ENCODE assay signal across 8 cellular contexts in the genomic region with DNA sequence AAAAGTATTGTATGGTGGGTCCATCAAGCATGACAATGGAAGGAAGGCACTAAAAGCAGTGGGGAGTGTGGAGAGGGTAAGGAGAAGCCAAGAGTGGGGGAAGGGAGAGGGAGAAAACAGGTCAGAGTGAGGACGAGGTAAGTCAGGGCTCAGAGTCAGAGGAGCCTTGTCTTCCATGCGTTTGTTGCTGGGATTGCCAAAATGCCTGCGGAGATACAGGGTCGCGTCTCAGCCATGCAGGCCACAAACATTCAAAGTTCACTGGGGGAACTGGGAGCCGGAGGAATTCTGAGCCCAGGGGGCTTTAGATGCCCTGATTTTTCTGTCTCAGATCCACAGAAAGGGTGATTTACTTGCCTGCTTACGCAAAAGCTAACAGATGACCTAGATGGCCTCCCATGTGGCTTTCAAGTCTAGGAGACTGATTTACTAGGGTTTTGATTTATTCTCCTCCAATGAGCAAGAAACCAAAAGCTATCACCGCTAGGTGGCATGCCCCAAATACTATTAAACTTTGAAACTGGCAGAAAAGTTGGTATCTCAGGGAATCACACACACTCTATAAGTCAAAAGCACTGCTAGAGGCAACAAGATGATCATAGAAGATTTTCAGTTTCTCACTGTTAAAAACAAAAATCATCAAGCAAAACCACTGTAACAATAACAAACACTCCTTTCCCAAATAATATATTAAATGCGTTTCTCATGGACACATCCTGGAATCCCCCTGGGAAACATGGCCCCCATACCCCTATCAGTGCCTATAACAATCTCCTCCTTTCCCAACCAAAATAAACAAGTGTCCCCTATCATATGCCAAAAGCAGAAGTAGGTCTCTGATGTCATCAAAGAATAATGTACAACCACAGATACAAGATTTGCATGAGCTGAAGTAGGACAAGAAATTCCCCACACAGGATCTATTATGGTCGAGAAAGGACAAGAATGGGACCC. TPM values are rescaled to one million over a fixed set of nuclear protein-coding genes. Genes with fewer than 3 reads are reported as not detected.
DNase-seq lines count a peak whose midpoint lies in the region; ATAC-seq and TF ChIP-seq lines count a peak whose summit lies in the region.

No MANE protein-coding gene starts in this region.

- intact Hi-C loops in CD8-positive, alpha-beta T cell (cut with DNase I, micrococcal nuclease): loop anchor here (1.0 to 10.0 kb wide), 6 partner anchors 251 to 706 kb away; a partner anchor contains a TSS
- intact Hi-C loops in esophagus muscularis mucosa (cut with DNase I) (loop anchor here (2.0 to 5.0 kb wide), 2 partner anchors 253 to 328 kb away; a partner anchor contains a TSS), thyroid gland (cut with DNase I) (loop anchor here (10.0 kb wide), 1 partner anchor 326 kb away; a partner anchor contains a TSS)
- intact Hi-C loops in naive thymus-derived CD4-positive, alpha-beta T cell (cut with micrococcal nuclease): loop anchor here (1.0 kb wide), 7 partner anchors 136 to 711 kb away; a partner anchor contains a TSS

- peak; percentile 93 for ATAC-seq in CD8-positive, alpha-beta T cell
- peak; percentile 79 for ATAC-seq in GM19025 (IDR thresholded peaks at IDR 0.05; ENCODE audit: low read depth, unreplicated experiment)
- ATAC-seq in HG03159 (IDR thresholded peaks at IDR 0.05; ENCODE audit: unreplicated experiment): peak; percentile 81
- peak; percentile 87 for ATAC-seq in activated CD8-positive, alpha-beta memory T cell treated with anti-CD3 and anti-CD28 coated beads, Interleukin-2, amount 10 ng/mL, durations not matched to agents 7 days and 5 days
- ATAC-seq in naive thymus-derived CD4-positive, alpha-beta T cell: peak; percentile 84

- POLR2A ChIA-PET in CD8-positive, alpha-beta T cell (lab: Charles Lee): interaction anchor here (1.0 to 1.6 kb wide), 2 partner anchors 328 to 448 kb away, joined by 3 to 4 read pairs; a partner anchor contains a TSS
- POLR2A ChIA-PET in naive thymus-derived CD4-positive, alpha-beta T cell (lab: Charles Lee): interaction anchor here (0.6 to 2.1 kb wide), 9 partner anchors 10 to 350 kb away, joined by 3 to 7 read pairs (median 4); a partner anchor contains a TSS

- H3K9me3 ChIP-seq in CD8-positive, alpha-beta T cell (ENCODE audit: low read length): no peaks in the 10 kb centered on the region
- no peaks in the 10 kb centered on the region for H3K9me3 ChIP-seq in esophagus muscularis mucosa
- H3K9me3 ChIP-seq in naive thymus-derived CD4-positive, alpha-beta T cell (ENCODE audit: control insufficient read depth in 2 of 3, low read length in 3 of 3): no peaks in the 10 kb centered on the region
- no peaks in the 10 kb centered on the region for H3K9me3 ChIP-seq in thyroid gland

- no peaks in the 10 kb centered on the region for H3K27me3 Mint-ChIP-seq in CD8-positive, alpha-beta T cell (ENCODE audit: low read depth)
- H3K27me3 Mint-ChIP-seq in activated CD8-positive, alpha-beta memory T cell treated with anti-CD3 and anti-CD28 coated beads, Interleukin-2, amount 10 ng/mL, durations not matched to agents 7 days and 5 days: no peaks in the 10 kb centered on the region
- no peaks in the 10 kb centered on the region for H3K27me3 Mint-ChIP-seq in naive thymus-derived CD4-positive, alpha-beta T cell

- H3K36me3 ChIP-seq in CD8-positive, alpha-beta T cell (ENCODE audit: insufficient read depth, low read length): no peaks in the 10 kb centered on the region
- H3K36me3 ChIP-seq in esophagus muscularis mucosa (no peaks in the 10 kb centered on the region), thyroid gland (no peaks in the 10 kb centered on the region)
- H3K36me3 ChIP-seq in naive thymus-derived CD4-positive, alpha-beta T cell (ENCODE audit: control insufficient read depth in 2 of 3, insufficient read depth in 3 of 3, low read length in 3 of 3): no peaks in the 10 kb centered on the region

- DNase-seq in CD8-positive, alpha-beta T cell: peak; percentile 46 to 76 (median 66)
- DNase-seq in NCI-H748 (lab: John Stamatoyannopoulos, UW; ENCODE audit: unreplicated experiment) (peak; percentile 66), esophagus muscularis mucosa (ENCODE audit: extremely low spot score) (no peak), thyroid gland (peak; percentile 53 to 67)
- DNase-seq in activated CD8-positive, alpha-beta memory T cell treated with anti-CD3 and anti-CD28 coated beads, Interleukin-2, amount 10 ng/mL, durations not matched to agents 7 days and 5 days: peak; percentile 80
- peak in 7 of 9 donors; percentile 56 to 80 (median 76) for DNase-seq in naive thymus-derived CD4-positive, alpha-beta T cell

- H3K27ac ChIP-seq in CD8-positive, alpha-beta T cell (ENCODE audit: low read depth, low read length): no peak overlapping the region
- no peak overlapping the region for H3K27ac ChIP-seq in esophagus muscularis mucosa (replicated peaks in 1 of 4)
- no peak overlapping the region for H3K27ac ChIP-seq in naive thymus-derived CD4-positive, alpha-beta T cell (ENCODE audit: low read depth, low read length)
- no peak overlapping the region for H3K27ac ChIP-seq in thyroid gland

- H3K4me3 ChIP-seq in CD8-positive, alpha-beta T cell (ENCODE audit: low read depth, low read length): no peak overlapping the region
- no peak overlapping the region for H3K4me3 ChIP-seq in esophagus muscularis mucosa
- no peak overlapping the region for H3K4me3 ChIP-seq in naive thymus-derived CD4-positive, alpha-beta T cell (ENCODE audit: low read length)
- H3K4me3 ChIP-seq in thyroid gland (replicated peaks in 1 of 3): no peak overlapping the region

- H3K4me1 Mint-ChIP-seq in CD8-positive, alpha-beta T cell (ENCODE audit: low read depth): peaks cover 31% of the 10 kb centered on the region
- H3K4me1 Mint-ChIP-seq in activated CD8-positive, alpha-beta memory T cell treated with anti-CD3 and anti-CD28 coated beads, Interleukin-2, amount 10 ng/mL, durations not matched to agents 7 days and 5 days: peaks cover 28% of the 10 kb centered on the region
- H3K4me1 Mint-ChIP-seq in naive thymus-derived CD4-positive, alpha-beta T cell: peaks cover 25 to 36% (median 30%) of the 10 kb centered on the region in 7 donors

- TF ChIP-seq EP300 in esophagus muscularis mucosa (IDR thresholded peaks at IDR 0.05): no peak

- TF ChIP-seq CTCF in CD8-positive, alpha-beta T cell (IDR thresholded peaks at IDR 0.05): peak; percentile 64
- TF ChIP-seq CTCF in esophagus muscularis mucosa (IDR thresholded peaks at IDR 0.05) (peak; percentile 51 to 68 (median 66)), thyroid gland (IDR thresholded peaks at IDR 0.05) (peak in 5 of 6 experiments; percentile 26 to 66 (median 62))

- CTCF ChIA-PET in CD8-positive, alpha-beta T cell (lab: Charles Lee): interaction anchor here (0.6 to 3.1 kb wide), 31 partner anchors 10 to 454 kb away, joined by 3 to 11 read pairs (median 4); a partner anchor contains a TSS
- CTCF ChIA-PET in activated CD8-positive, alpha-beta memory T cell treated with anti-CD3 and anti-CD28 coated beads, Interleukin-2, amount 10 ng/mL, durations not matched to agents 7 days and 5 days (lab: Charles Lee): interaction anchor here (0.6 to 3.6 kb wide), 23 partner anchors 10 to 454 kb away, joined by 3 to 10 read pairs (median 3); a partner anchor contains a TSS
- CTCF ChIA-PET in naive thymus-derived CD4-positive, alpha-beta T cell (lab: Charles Lee): interaction anchor here (0.7 to 2.1 kb wide), 14 partner anchors 11 to 342 kb away, joined by 3 to 7 read pairs (median 4); no protein-coding TSS in a partner anchor

- peak overlapping the region; percentile 29 for H3K27ac Mint-ChIP-seq in CD8-positive, alpha-beta T cell
- H3K27ac Mint-ChIP-seq in activated CD8-positive, alpha-beta memory T cell treated with anti-CD3 and anti-CD28 coated beads, Interleukin-2, amount 10 ng/mL, durations not matched to agents 7 days and 5 days: no peak overlapping the region
- peak overlapping the region in 2 of 9 donors; percentile 56 to 72 for H3K27ac Mint-ChIP-seq in naive thymus-derived CD4-positive, alpha-beta T cell

- H3K36me3 Mint-ChIP-seq in CD8-positive, alpha-beta T cell: no peaks in the 10 kb centered on the region
- peaks cover 2% of the 10 kb centered on the region for H3K36me3 Mint-ChIP-seq in activated CD8-positive, alpha-beta memory T cell treated with anti-CD3 and anti-CD28 coated beads, Interleukin-2, amount 10 ng/mL, durations not matched to agents 7 days and 5 days
- H3K36me3 Mint-ChIP-seq in naive thymus-derived CD4-positive, alpha-beta T cell: peaks cover 0 to 8% (median 0%) of the 10 kb centered on the region in 5 donors

- peaks cover 14% of the 10 kb centered on the region for H3K4me1 ChIP-seq in CD8-positive, alpha-beta T cell (ENCODE audit: insufficient read depth, low read length)
- H3K4me1 ChIP-seq in esophagus muscularis mucosa: peaks cover 11 to 26% (median 21%) of the 10 kb centered on the region in 4 donors
- peaks cover 13 to 17% of the 10 kb centered on the region in 2 donors for H3K4me1 ChIP-seq in naive thymus-derived CD4-positive, alpha-beta T cell (ENCODE audit: control insufficient read depth in 2 of 2, insufficient read depth in 2 of 2, low read length in 2 of 2)
- H3K4me1 ChIP-seq in thyroid gland: peaks cover 0 to 3% of the 10 kb centered on the region in 2 donors

- TF ChIP-seq POLR2A in esophagus muscularis mucosa (IDR thresholded peaks at IDR 0.05; ENCODE audit: low read depth): no peak
- no peak for TF ChIP-seq POLR2A in thyroid gland (IDR thresholded peaks at IDR 0.05)

- WGBS in esophagus muscularis mucosa: 67% methylated on average over 10 of the region's 10 CpGs
- WGBS in thyroid gland, 2 donors: 40 to 45% methylated on average over 10 of the region's 10 CpGs

- H3K27me3 ChIP-seq in CD8-positive, alpha-beta T cell (ENCODE audit: insufficient read depth, low read length): no peaks in the 10 kb centered on the region
- H3K27me3 ChIP-seq in esophagus muscularis mucosa: no peaks in the 10 kb centered on the region
- H3K27me3 ChIP-seq in naive thymus-derived CD4-positive, alpha-beta T cell (ENCODE audit: control insufficient read depth in 2 of 2, insufficient read depth in 2 of 2, low read length in 2 of 2): no peaks in the 10 kb centered on the region
- H3K27me3 ChIP-seq in thyroid gland: no peaks in the 10 kb centered on the region

- H3K9me3 Mint-ChIP-seq in CD8-positive, alpha-beta T cell: no peaks in the 10 kb centered on the region
- no peaks in the 10 kb centered on the region for H3K9me3 Mint-ChIP-seq in activated CD8-positive, alpha-beta memory T cell treated with anti-CD3 and anti-CD28 coated beads, Interleukin-2, amount 10 ng/mL, durations not matched to agents 7 days and 5 days (ENCODE audit: low read depth)
- H3K9me3 Mint-ChIP-seq in naive thymus-derived CD4-positive, alpha-beta T cell: no peaks in the 10 kb centered on the region

- H3K4me3 Mint-ChIP-seq in CD8-positive, alpha-beta T cell: no peak overlapping the region
- no peak overlapping the region for H3K4me3 Mint-ChIP-seq in activated CD8-positive, alpha-beta memory T cell treated with anti-CD3 and anti-CD28 coated beads, Interleukin-2, amount 10 ng/mL, durations not matched to agents 7 days and 5 days
- peak overlapping the region in 1 of 10 donors; percentile 38 for H3K4me3 Mint-ChIP-seq in naive thymus-derived CD4-positive, alpha-beta T cell

RNA-seq across cellular contexts. Expression of a gene that starts 26.6 kb away (rescaled TPM):
- 10 to 100 TPM; 10.6 to 12.0 TPM for total RNA-seq in CD8-positive, alpha-beta T cell
- total RNA-seq in activated CD8-positive, alpha-beta memory T cell treated with anti-CD3 and anti-CD28 coated beads, Interleukin-2, amount 10 ng/mL, durations not matched to agents 7 days and 5 days: 10 to 100 TPM; 22.2 to 27.6 TPM
- 10 to 100 TPM; 11.3 to 33.2 (median 14.7) TPM for total RNA-seq in esophagus muscularis mucosa
- total RNA-seq in naive thymus-derived CD4-positive, alpha-beta T cell: 10 to 100 TPM; 16.2 to 38.4 (median 23.4) TPM
- polyA plus RNA-seq in naive thymus-derived CD4-positive, alpha-beta T cell: 10 to 100 TPM; 19.9 to 22.2 TPM
- 10 to 100 TPM; 28.1 to 33.9 (median 29.6) TPM for total RNA-seq in thyroid gland
